10 cellular contexts compared by ENCODE assay signal in genomic region chr5:149943177-149943949, GRCh38. TPM values are rescaled to one million over a fixed set of nuclear protein-coding genes. Genes with fewer than 3 reads are reported as not detected.
"Had no signal": no experiment of that assay in that cellular context is flagged by ENCODE, and none has a peak within 500 bp of the region (broad histone marks: within the 10 kb centered on the region; RNA-seq: fewer than 3 reads in every experiment).

No MANE protein-coding gene starts in this region.

RNA-seq across cellular contexts. Expression of gene PDE6A, which starts 1.2 kb away (rescaled TPM):
- total RNA-seq: activated B cell treated with CpG ODN at 0.5 μM for 24 hours; activated CD4-positive, alpha-beta memory T cell treated with anti-CD3 and anti-CD28 coated beads for 36 hours; activated T-helper 1 cell treated with anti-CD3 and anti-CD28 coated beads, Interleukin-12 subunit alpha, Interleukin-12 subunit beta, Interleukin-2, Interleukin-4 antibody, amounts not matched to agents 30 ng/mL and 10 ng/mL and 1 ng/mL, durations not matched to agents 14 hours and 24 hours and 36 hours; cardiac muscle cell; epithelial cell of proximal tubule; foreskin keratinocyte; omental fat pad; posterior vena cava; subcutaneous adipose tissue; thyroid gland had no signal
